In genomic region chr1:145858238-145858936, GRCh38 we compare ENCODE assay signal across 8 cellular contexts. TPM values are rescaled to one million over a fixed set of nuclear protein-coding genes. Genes with fewer than 3 reads are reported as not detected.
DNase-seq lines count a peak whose midpoint lies in the region; ATAC-seq and TF ChIP-seq lines count a peak whose summit lies in the region.

No MANE protein-coding gene starts in this region.

- WGBS in urinary bladder = 2% methylated on average over 41 of the region's 41 CpGs

- no peaks in the 10 kb centered on the region for H4K20me1 ChIP-seq in OCI-LY1 (ENCODE audit: insufficient read depth, low read length)

- H3K9me2 ChIP-seq in OCI-LY1 (ENCODE audit: low read depth, low read length) = no peaks in the 10 kb centered on the region

- H3K27me3 ChIP-seq in OCI-LY1 (ENCODE audit: insufficient read depth, low read length) = no peaks in the 10 kb centered on the region
- no peaks in the 10 kb centered on the region for H3K27me3 ChIP-seq in foreskin keratinocyte

- no peak overlapping the region for H2AFZ ChIP-seq in OCI-LY1 (ENCODE audit: low read length)

- DNase-seq in DMS79 treated with DMSO at 0.1 percent for 48 hours (lab: John Stamatoyannopoulos, UW) (peak; percentile 76), foreskin keratinocyte (no peak), omental fat pad (ENCODE audit: low spot score) (no peak)
- peak; percentile 31 for DNase-seq in activated T-helper 9 cell treated with anti-CD3 and anti-CD28 coated beads, Interleukin-2, amount 50 U/mL, for 16 hours (ENCODE audit: low read depth)

- H3K79me2 ChIP-seq in OCI-LY1 (ENCODE audit: insufficient read depth, low read length) = no peaks in the 10 kb centered on the region

- peak overlapping the region; percentile 65 for H3K9ac ChIP-seq in OCI-LY1 (ENCODE audit: low read length)

- peak overlapping the region; percentile 69 for H3K4me3 ChIP-seq in OCI-LY1 (ENCODE audit: low read depth, low read length, poor library complexity, severe bottlenecking)
- peak overlapping the region; percentile 83 for H3K4me3 ChIP-seq in urinary bladder (ENCODE audit: low read depth, low read length)

- no peak for TF ChIP-seq CTCF in OCI-LY1 (IDR thresholded peaks at IDR 0.05; ENCODE audit: low read length)
- no peak for TF ChIP-seq CTCF in foreskin keratinocyte (conservative IDR thresholded peaks at IDR 0.05)
- no peak for TF ChIP-seq CTCF in omental fat pad (IDR thresholded peaks at IDR 0.05)

- peaks cover 12% of the 10 kb centered on the region for H3K4me1 ChIP-seq in OCI-LY1 (ENCODE audit: insufficient read depth, low read length, severe bottlenecking)
- no peaks in the 10 kb centered on the region for H3K4me1 ChIP-seq in foreskin keratinocyte
- H3K4me1 ChIP-seq in urinary bladder (ENCODE audit: insufficient read depth) = peaks cover 1% of the 10 kb centered on the region

- H3K4me2 ChIP-seq in OCI-LY1 (ENCODE audit: low read length) = peak overlapping the region; percentile 66

- H3K27ac ChIP-seq in OCI-LY1 (ENCODE audit: low read depth, low read length, poor library complexity, severe bottlenecking) = no peak overlapping the region
- no peak overlapping the region for H3K27ac ChIP-seq in foreskin keratinocyte
- peak overlapping the region; percentile 94 for H3K27ac ChIP-seq in urinary bladder (ENCODE audit: low read depth)

- H3K9me3 ChIP-seq in OCI-LY1 (ENCODE audit: low read length) = no peaks in the 10 kb centered on the region

- ATAC-seq in HG02623 (IDR thresholded peaks at IDR 0.05; ENCODE audit: unreplicated experiment) (peak; percentile 16), foreskin keratinocyte (peak; percentile 32), omental fat pad (ENCODE audit: low FRiP score) (peak; percentile 16), HG03457 (IDR thresholded peaks at IDR 0.05; ENCODE audit: unreplicated experiment) (no peak)

- H3K36me3 ChIP-seq in OCI-LY1 (ENCODE audit: insufficient read depth, low read length) (peaks cover 16% of the 10 kb centered on the region; the same call in 1 of the 2 replicates), urinary bladder (ENCODE audit: insufficient read depth) (peaks cover 2% of the 10 kb centered on the region)

- no peaks in the 10 kb centered on the region for H3F3A ChIP-seq in OCI-LY1 (ENCODE audit: insufficient read depth, low read length)

RNA-seq across cellular contexts. Expression of gene PIAS3, which starts 0.5 kb away (rescaled TPM):
- 32.3 TPM in 2 replicates for total RNA-seq in foreskin keratinocyte
- polyA plus RNA-seq in foreskin keratinocyte = 24.5 and 28.6 TPM in 2 replicates
- 10 to 100 TPM in 2 of 4 donors, 1 to 10 TPM in 2; 7.8 to 25.1 (median 14.5) TPM for total RNA-seq in omental fat pad
- 27.0 TPM for total RNA-seq in urinary bladder
- 48.1 TPM for polyA plus RNA-seq in urinary bladder

RNA-seq across cellular contexts. Expression of gene NUDT17, which starts 13.0 kb away (rescaled TPM):
- total RNA-seq in foreskin keratinocyte (1.9 and 2.7 TPM in 2 replicates), omental fat pad (1 to 10 TPM; 1.7 to 4.0 (median 2.2) TPM), urinary bladder (5.9 TPM)
- polyA plus RNA-seq in foreskin keratinocyte (2.2 and 2.5 TPM in 2 replicates), urinary bladder (5.0 TPM)

RNA-seq across cellular contexts. Expression of gene ANKRD35, which starts 27.3 kb away (rescaled TPM):
- total RNA-seq in foreskin keratinocyte (0.14 and 0.21 TPM in 2 replicates), omental fat pad (1 to 10 TPM; 1.3 to 9.5 (median 2.0) TPM), urinary bladder (2.2 TPM)
- polyA plus RNA-seq in foreskin keratinocyte (0.26 and 0.41 TPM in 2 replicates), urinary bladder (13.2 TPM)

RNA-seq across cellular contexts. Expression of gene POLR3C, which starts 34.4 kb away (rescaled TPM):
- total RNA-seq in foreskin keratinocyte (28.9 and 30.8 TPM in 2 replicates), omental fat pad (10 to 100 TPM; 32.1 to 38.3 (median 34.1) TPM), urinary bladder (25.6 TPM)
- polyA plus RNA-seq in foreskin keratinocyte (17.0 and 20.1 TPM in 2 replicates), urinary bladder (23.5 TPM)

RNA-seq across cellular contexts. Expression of gene RNF115, which starts 34.5 kb away (rescaled TPM):
- total RNA-seq in foreskin keratinocyte = 7.0 and 7.4 TPM in 2 replicates
- 5.9 and 6.4 TPM in 2 replicates for polyA plus RNA-seq in foreskin keratinocyte
- total RNA-seq in omental fat pad = 10 to 100 TPM; 12.3 to 41.3 (median 14.3) TPM
- total RNA-seq in urinary bladder = 32.4 TPM
- polyA plus RNA-seq in urinary bladder = 9.1 TPM

Comparison
In these comparisons a context has a peak if more than half of its experiments do, and no peak if none do; other contexts are left out.
1. DNase-seq: peak in DMS79 treated with DMSO at 0.1 percent for 48 hours (single experiment) and activated T-helper 9 cell treated with anti-CD3 and anti-CD28 coated beads, Interleukin-2, amount 50 U/mL, for 16 hours (single experiment); none in foreskin keratinocyte (0 of 2) and omental fat pad (single experiment).